Comparison of ENCODE assay signal across 8 cellular contexts in genomic region chr7:39624202-39624807, GRCh38. TPM values are rescaled to one million over a fixed set of nuclear protein-coding genes. Genes with fewer than 3 reads are reported as not detected.
DNase-seq lines count a peak whose midpoint lies in the region; ATAC-seq, FAIRE-seq and TF ChIP-seq lines count a peak whose summit lies in the region.

No MANE protein-coding gene starts in this region.

- peaks cover 57% of the 10 kb centered on the region for H3K79me2 ChIP-seq in HepG2 (ENCODE audit: insufficient read depth, low read length)

- H3K4me1 Mint-ChIP-seq in MCF 10A (ENCODE audit: insufficient read depth, unreplicated experiment), result peaks cover 40% of the 10 kb centered on the region

- H3K36me3 Mint-ChIP-seq in MCF 10A (ENCODE audit: insufficient read depth, unreplicated experiment), result peaks cover 12% of the 10 kb centered on the region

- peak overlapping the region; percentile 84 for H3K4me3 Mint-ChIP-seq in MCF 10A (ENCODE audit: unreplicated experiment)

- ATAC-seq in HepG2 (no peak), GM21381 (IDR thresholded peaks at IDR 0.05; ENCODE audit: unreplicated experiment) (no peak)

- H3K4me3 ChIP-seq in HepG2 (replicated peaks in 1 of 3; ENCODE audit: insufficient read depth in 1 of 3, low read depth in 2 of 3, low read length in 3 of 3) (peak overlapping the region; percentile 79 to 87 (median 86)), testis (peak overlapping the region; percentile 94 to 96)

- FAIRE-seq in GM12891 (lab: Jason Lieb, UNC) (peak; percentile 28), HepG2 (lab: Jason Lieb, UNC) (no peak)

- 0% methylated on average over 11 of the region's 11 CpGs for WGBS in HepG2 (ENCODE audit: low lambda C conversion rate)
- 0 to 4% methylated on average over 11 of the region's 11 CpGs for WGBS in testis, 2 donors

- no peak for TF ChIP-seq EP300 in HepG2 (IDR thresholded peaks at IDR 0.05; ENCODE audit: low read depth in 2 of 2, low read length in 2 of 2)
- TF ChIP-seq EP300 in HepG2 (CRISPR knock-in tag; IDR thresholded peaks at IDR 0.05; ENCODE audit: borderline replicate concordance), result no peak

- H3K9ac ChIP-seq in HepG2 (ENCODE audit: insufficient read depth, low read depth, low read length), result peak overlapping the region; percentile 93

- no peak overlapping the region for H2AFZ ChIP-seq in HepG2 (ENCODE audit: low read length)

- POLR2A ChIA-PET in MCF 10A (lab: Yijun Ruan, JAX), result interaction anchor here (0.6 to 3.6 kb wide), 29 partner anchors 8 to 511 kb away, joined by 3 to 35 read pairs (median 3); partner anchors contain the start of genes MPLKIP, SUGCT and YAE1
- POLR2A ChIA-PET in HepG2 (lab: Yijun Ruan, JAX), result interaction anchor here (0.8 to 1.8 kb wide), 4 partner anchors 13 to 295 kb away, joined by 3 to 4 read pairs (median 3); no protein-coding TSS in a partner anchor

- H3K27ac ChIP-seq in 22Rv1 (peak overlapping the region; percentile 79), HepG2 (ENCODE audit: extremely low read length, insufficient read depth, low read length) (peak overlapping the region; percentile 94), testis (peak overlapping the region; percentile 89 to 95)

- no peaks in the 10 kb centered on the region for H3K36me3 ChIP-seq in HepG2 (replicated peaks in 1 of 2; ENCODE audit: control insufficient read depth in 1 of 2, insufficient read depth in 2 of 2, low read length in 2 of 2)
- H3K36me3 ChIP-seq in testis (ENCODE audit: low read depth, missing control alignments), result no peaks in the 10 kb centered on the region

- DNase-seq in GM12891 (ENCODE audit: insufficient read length, low spot score) (no peak), NOMO-1 treated with DMSO at 0.1 percent for 48 hours (lab: John Stamatoyannopoulos, UW; ENCODE audit: unreplicated experiment) (peak; percentile 20), MCF 10A (ENCODE audit: unreplicated experiment) (peak; percentile 52), HepG2 (ENCODE audit: low spot score) (no peak), testis (peak; percentile 39)
- no peak for DNase-seq in central memory CD4-positive, alpha-beta T cell

- H3K4me1 ChIP-seq in HepG2 (ENCODE audit: insufficient read depth, low read length) (peaks cover 51% of the 10 kb centered on the region), testis (peaks cover 15% of the 10 kb centered on the region)

- intact Hi-C loops in MCF 10A (cut with micrococcal nuclease) (loop anchor here (5.0 kb wide), 2 partner anchors 78 to 108 kb away; no protein-coding TSS in a partner anchor), HepG2 (cut with micrococcal nuclease; ENCODE audit: unreplicated experiment) (no loop called here), testis (cut with DNase I; ENCODE audit: low total_unique reads) (no loop called here)

- in situ Hi-C loops in HepG2 (cut with HindIII; ENCODE audit: extremely low pct_ligation_motif_present, low pct_unique_long_range_greater_than_20kb), result no loop called here

- peaks cover 9% of the 10 kb centered on the region; the same call in 1 of the 2 replicates for H4K20me1 ChIP-seq in HepG2 (ENCODE audit: insufficient read depth, low read length)

- no peak for TF ChIP-seq RAD21 in HepG2 (CRISPR knock-in tag; IDR thresholded peaks at IDR 0.05)

- H3K4me2 ChIP-seq in HepG2 (ENCODE audit: low read depth, low read length), result peak overlapping the region; percentile 82

- H3K27ac Mint-ChIP-seq in MCF 10A (ENCODE audit: low read depth, unreplicated experiment), result peak overlapping the region; percentile 90

- TSS peak; percentile 42 for BruUV-seq in MCF 10A (replicated peaks; lab: Mats Ljungman, UMichigan)
- BruUV-seq in HepG2 (replicated peaks; lab: Mats Ljungman, UMichigan), result TSS peak; percentile 54

- CTCF ChIA-PET in MCF 10A (lab: Yijun Ruan, JAX), result interaction anchor here (0.6 to 3.1 kb wide), 15 partner anchors 43 to 468 kb away, joined by 3 to 16 read pairs (median 4); no protein-coding TSS in a partner anchor
- CTCF ChIA-PET in HepG2 (lab: Yijun Ruan, JAX; ENCODE audit: low intra/inter-chr PET ratio, low total read pairs), result no interaction called here

- no peak for TF ChIP-seq CTCF in 22Rv1 (IDR thresholded peaks at IDR 0.05)
- TF ChIP-seq CTCF in MCF 10A (IDR thresholded peaks at IDR 0.05; ENCODE audit: unreplicated experiment), result no peak
- TF ChIP-seq CTCF in HepG2 (CRISPR knock-in tag; IDR thresholded peaks at IDR 0.05), result peak; percentile 15; the same call in 1 of the 2 replicates
- TF ChIP-seq CTCF in testis (IDR thresholded peaks at IDR 0.05), result no peak

- no peaks in the 10 kb centered on the region for H3K27me3 Mint-ChIP-seq in MCF 10A (ENCODE audit: insufficient read depth, unreplicated experiment)

- H3K27me3 ChIP-seq in HepG2 (ENCODE audit: control insufficient read depth in 1 of 2, insufficient read depth in 2 of 2, low read length in 2 of 2), result no peaks in the 10 kb centered on the region
- H3K27me3 ChIP-seq in testis, result no peaks in the 10 kb centered on the region

- no peaks in the 10 kb centered on the region for H3K9me3 Mint-ChIP-seq in MCF 10A (ENCODE audit: unreplicated experiment)

- H3K9me3 ChIP-seq in HepG2 (ENCODE audit: low read length) (no peaks in the 10 kb centered on the region), testis (no peaks in the 10 kb centered on the region)

- TF ChIP-seq POLR2A in GM12891 (IDR thresholded peaks at IDR 0.05; ENCODE audit: low read depth, low read length) (no peak), HepG2 (IDR thresholded peaks at IDR 0.05; ENCODE audit: insufficient read depth in 1 of 2, low read depth in 2 of 2, low read length in 2 of 2) (no peak), testis (IDR thresholded peaks at IDR 0.05) (no peak)

TF ChIP-seq in GM12891, 5 proteins besides CTCF, POLR2A, EP300 and RAD21 (continues in another document):
- TF ChIP-seq TAF1 (IDR thresholded peaks at IDR 0.05; ENCODE audit: low read depth, low read length) (peak; percentile 51; the same call in 1 of the 2 replicates), POU2F2 (IDR thresholded peaks at IDR 0.05; ENCODE audit: low read depth, low read length) (peak; percentile 62; the same call in 1 of the 2 replicates)

TF ChIP-seq in HepG2, 621 proteins besides CTCF, POLR2A, EP300 and RAD21 (continues in another document):
- TF ChIP-seq ZSCAN25 (CRISPR knock-in tag; IDR thresholded peaks at IDR 0.05), result no peak

RNA-seq across cellular contexts. Expression of gene RALA, which starts 0.9 kb away (rescaled TPM):
- polyA plus RNA-seq in GM12891 (2012; ENCODE audit: low read depth, missing spikeins), result 16.3 TPM
- total RNA-seq in MCF 10A (2022) (34.1 and 42.7 TPM in 2 replicates), HepG2 (2016; rRNA removed; fragmentation: Illumina TruSeq; extraction: Trizol) (11.8 and 23.0 TPM in 2 replicates), testis (10 to 100 TPM; 13.6 to 15.9 TPM)
- total RNA-seq in HepG2 (2016; cell fraction: cytosol; rRNA removed; fragmentation: Illumina TruSeq; extraction: Trizol; ENCODE audit: low read depth), result 6.1 and 6.9 TPM in 2 replicates
- 12.6 and 22.2 TPM in 2 replicates for total RNA-seq in HepG2 (2016; cell fraction: insoluble cytoplasmic fraction; rRNA removed; fragmentation: Illumina TruSeq; extraction: Trizol)
- 13.0 and 14.4 TPM in 2 replicates for total RNA-seq in HepG2 (2016; cell fraction: membrane; rRNA removed; fragmentation: Illumina TruSeq; extraction: Trizol)
- 10.8 and 11.3 TPM in 2 replicates for total RNA-seq in HepG2 (2016; cell fraction: nucleus; rRNA removed; fragmentation: Illumina TruSeq; extraction: Trizol)
- polyA plus RNA-seq in HepG2 (2011; rRNA removed) (12.8 and 19.5 TPM in 2 replicates), testis (ENCODE audit: insufficient read depth, low read depth, low replicate concordance) (27.9 TPM)
- 9.2 and 12.2 TPM in 2 replicates for polyA plus RNA-seq in HepG2 (2011; cell fraction: cytosol; rRNA removed)
- polyA plus RNA-seq in HepG2 (2011; cell fraction: nucleus; rRNA removed), result 6.4 and 6.7 TPM in 2 replicates
- 23.7 and 26.7 TPM in 2 replicates for polyA plus RNA-seq in HepG2 (2012)
- 14.5 and 15.2 TPM in 2 replicates for polyA plus RNA-seq in HepG2 (2016; cell fraction: cytosol; fragmentation: Illumina TruSeq; extraction: Trizol; ENCODE audit: low read depth)
- polyA plus RNA-seq in HepG2 (2016; cell fraction: insoluble cytoplasmic fraction; fragmentation: Illumina TruSeq; extraction: Trizol; ENCODE audit: low read depth), result 50.3 and 60.4 TPM in 2 replicates
- 16.5 and 20.5 TPM in 2 replicates for polyA plus RNA-seq in HepG2 (2016; cell fraction: membrane; fragmentation: Illumina TruSeq; extraction: Trizol; ENCODE audit: low read depth)
- polyA plus RNA-seq in HepG2 (2016; cell fraction: nucleus; fragmentation: Illumina TruSeq; extraction: Trizol; ENCODE audit: insufficient read depth, low read depth), result 19.8 and 21.9 TPM in 2 replicates
- polyA minus RNA-seq in HepG2 (2011; rRNA and poly(A)+ RNA removed; ENCODE audit: low replicate concordance), result 9.4 and 17.2 TPM in 2 replicates
- 16.0 and 21.1 TPM in 2 replicates for polyA minus RNA-seq in HepG2 (2011; cell fraction: cytosol; rRNA and poly(A)+ RNA removed)
- 23.4 and 25.4 TPM in 2 replicates for polyA minus RNA-seq in HepG2 (2011; cell fraction: nucleus; rRNA and poly(A)+ RNA removed)

RNA-seq across cellular contexts. Expression of gene YAE1, which starts 58.1 kb away (rescaled TPM):
- 8.4 TPM for polyA plus RNA-seq in GM12891 (2012; ENCODE audit: low read depth, missing spikeins)
- total RNA-seq in MCF 10A (2022) (34.7 and 37.6 TPM in 2 replicates), HepG2 (2016; rRNA removed; fragmentation: Illumina TruSeq; extraction: Trizol) (28.3 and 32.9 TPM in 2 replicates), testis (10 to 100 TPM; 28.5 to 32.0 TPM)
- total RNA-seq in HepG2 (2016; cell fraction: cytosol; rRNA removed; fragmentation: Illumina TruSeq; extraction: Trizol; ENCODE audit: low read depth), result 12.5 and 12.7 TPM in 2 replicates
- total RNA-seq in HepG2 (2016; cell fraction: insoluble cytoplasmic fraction; rRNA removed; fragmentation: Illumina TruSeq; extraction: Trizol), result 30.7 and 33.3 TPM in 2 replicates
- total RNA-seq in HepG2 (2016; cell fraction: membrane; rRNA removed; fragmentation: Illumina TruSeq; extraction: Trizol), result 14.6 and 15.8 TPM in 2 replicates
- total RNA-seq in HepG2 (2016; cell fraction: nucleus; rRNA removed; fragmentation: Illumina TruSeq; extraction: Trizol), result 30.1 and 33.7 TPM in 2 replicates
- polyA plus RNA-seq in HepG2 (2011; rRNA removed) (16.8 and 18.7 TPM in 2 replicates), testis (ENCODE audit: insufficient read depth, low read depth, low replicate concordance) (39.0 TPM)
- polyA plus RNA-seq in HepG2 (2011; cell fraction: cytosol; rRNA removed), result 8.3 and 14.2 TPM in 2 replicates
- 9.4 and 16.5 TPM in 2 replicates for polyA plus RNA-seq in HepG2 (2011; cell fraction: nucleus; rRNA removed)
- polyA plus RNA-seq in HepG2 (2012), result 18.1 and 23.0 TPM in 2 replicates
- 5.8 and 6.2 TPM in 2 replicates for polyA plus RNA-seq in HepG2 (2016; cell fraction: cytosol; fragmentation: Illumina TruSeq; extraction: Trizol; ENCODE audit: low read depth)
- polyA plus RNA-seq in HepG2 (2016; cell fraction: insoluble cytoplasmic fraction; fragmentation: Illumina TruSeq; extraction: Trizol; ENCODE audit: low read depth), result 34.8 and 35.3 TPM in 2 replicates
- polyA plus RNA-seq in HepG2 (2016; cell fraction: membrane; fragmentation: Illumina TruSeq; extraction: Trizol; ENCODE audit: low read depth), result 6.6 and 7.4 TPM in 2 replicates
- polyA plus RNA-seq in HepG2 (2016; cell fraction: nucleus; fragmentation: Illumina TruSeq; extraction: Trizol; ENCODE audit: insufficient read depth, low read depth), result 38.2 and 38.8 TPM in 2 replicates
- polyA minus RNA-seq in HepG2 (2011; rRNA and poly(A)+ RNA removed; ENCODE audit: low replicate concordance), result 3.7 and 5.4 TPM in 2 replicates
- 6.5 and 12.1 TPM in 2 replicates for polyA minus RNA-seq in HepG2 (2011; cell fraction: cytosol; rRNA and poly(A)+ RNA removed)
- polyA minus RNA-seq in HepG2 (2011; cell fraction: nucleus; rRNA and poly(A)+ RNA removed), result 50.2 and 64.5 TPM in 2 replicates

Comparison
In these comparisons a context has a peak if more than half of its experiments do, and no peak if none do; other contexts are left out.
1. DNase-seq: peak in NOMO-1 treated with DMSO at 0.1 percent for 48 hours (single experiment), MCF 10A (single experiment) and testis (single experiment); none in GM12891 (single experiment), HepG2 (single experiment) and central memory CD4-positive, alpha-beta T cell (single experiment).
2. Peak in every context shown above with its lines, with median percentiles within 50 percentile points of each other: H3K27ac ChIP-seq.